In the genomic region with DNA sequence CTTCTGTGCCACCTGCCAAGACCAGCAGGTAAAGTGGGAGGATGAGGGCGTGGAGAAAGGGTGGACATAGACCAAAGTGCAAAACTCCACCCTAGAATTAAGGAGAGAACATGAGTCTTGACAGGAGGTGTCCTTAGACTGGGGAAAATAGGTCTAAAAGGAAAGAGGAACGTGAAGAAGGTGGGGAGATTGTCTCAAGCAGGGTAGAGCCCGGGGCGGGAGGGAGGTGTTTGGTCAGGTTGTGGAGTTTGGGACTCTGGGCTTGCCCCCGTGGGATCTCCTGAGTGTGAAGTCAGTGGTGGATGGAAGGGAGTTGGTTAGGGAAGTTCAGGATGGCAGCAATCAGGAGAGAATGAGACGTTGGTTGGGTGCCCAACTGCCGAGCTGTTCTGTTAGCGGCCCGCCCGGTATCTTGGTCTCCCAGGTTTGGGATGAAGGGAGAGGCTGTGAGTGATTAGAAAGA, we compare ENCODE assay signal across 6 cellular contexts. TPM values are rescaled to one million over a fixed set of nuclear protein-coding genes. Genes with fewer than 3 reads are reported as not detected.
DNase-seq lines count a peak whose midpoint lies in the region; ATAC-seq, FAIRE-seq and TF ChIP-seq lines count a peak whose summit lies in the region.

No MANE protein-coding gene starts in this region.

- ATAC-seq in K562 (no peak), HG03457 (IDR thresholded peaks at IDR 0.05; ENCODE audit: unreplicated experiment) (no peak), GM21360 (IDR thresholded peaks at IDR 0.05; ENCODE audit: unreplicated experiment) (no peak)

- peak; percentile 63 for DNase-seq in H7
- DNase-seq in K562 (ENCODE audit: extremely low read depth in 1 of 4, low spot score in 3 of 4): peak in 1 of 4 experiments; percentile 32
- no peak for DNase-seq in NCI-H2171 (lab: John Stamatoyannopoulos, UW)

- in situ Hi-C loops in K562 (cut with MboI): no loop called here

- H3K27me3 ChIP-seq in H7 (ENCODE audit: control insufficient read depth, insufficient read depth, low read length) (peaks cover 35% of the 10 kb centered on the region), K562 (ENCODE audit: control insufficient read depth in 2 of 2, insufficient read depth in 2 of 2, low read length in 2 of 2) (no peaks in the 10 kb centered on the region)

- peak overlapping the region; percentile 44 for H3K27ac ChIP-seq in K562 (ENCODE audit: extremely low read depth, low read depth, low read length)

- H3K4me3 ChIP-seq in H7 (ENCODE audit: insufficient read depth, low read depth, low read length) (peak overlapping the region; percentile 59), K562 (peak overlapping the region; percentile 38)

- no peak for TF ChIP-seq RAD21 in K562 (CRISPR knock-in tag; conservative IDR thresholded peaks at IDR 0.05 in 1 of 2, IDR thresholded peaks at IDR 0.05 in 1 of 2)

- no peak for TF ChIP-seq POLR2A in K562 (conservative IDR thresholded peaks at IDR 0.05)

- H3K9ac ChIP-seq in K562 (ENCODE audit: insufficient read depth in 1 of 2, low read depth in 2 of 2, low read length in 2 of 2): peak overlapping the region; percentile 53 to 93

- intact Hi-C loops in K562 (cut with micrococcal nuclease): no loop called here

- H3K79me2 ChIP-seq in K562 (ENCODE audit: control insufficient read depth, insufficient read depth, low read length): peaks cover 26% of the 10 kb centered on the region

- H3K36me3 ChIP-seq in H7 (replicated peaks; ENCODE audit: control insufficient read depth, insufficient read depth, low read length) (no peaks in the 10 kb centered on the region), K562 (ENCODE audit: control insufficient read depth, insufficient read depth, low read length) (no peaks in the 10 kb centered on the region)

- H2AFZ ChIP-seq in K562 (ENCODE audit: low read depth, low read length): peak overlapping the region; percentile 88

- H3K4me3 Mint-ChIP-seq in nephron: peak overlapping the region; percentile 88 to 94 (median 92)

- 12% methylated on average over 10 of the region's 10 CpGs for WGBS in K562 (ENCODE audit: insufficient coverage, low coverage, missing lambda C conversion rate)

- CTCF ChIA-PET in K562 (lab: Yijun Ruan, JAX; ENCODE audit: low intra/inter-chr PET ratio): no interaction called here

- no peaks in the 10 kb centered on the region for H4K20me1 ChIP-seq in K562 (replicated peaks; ENCODE audit: control insufficient read depth, insufficient read depth, low read length)

- no peaks in the 10 kb centered on the region for H3K9me3 Mint-ChIP-seq in nephron

- H3K4me2 ChIP-seq in K562 (ENCODE audit: insufficient read depth, low read length): peak overlapping the region; percentile 87

- no peaks in the 10 kb centered on the region for H3K9me3 ChIP-seq in K562 (replicated peaks; ENCODE audit: control insufficient read depth, insufficient read depth, low read depth, low read length)

- TF ChIP-seq EP300 in K562 (IDR thresholded peaks at IDR 0.05; ENCODE audit: low read length): no peak

- peaks cover 33% of the 10 kb centered on the region for H3K4me1 Mint-ChIP-seq in nephron

- H3K27me3 Mint-ChIP-seq in nephron (ENCODE audit: low read depth): peaks cover 35% of the 10 kb centered on the region

- H3K36me3 Mint-ChIP-seq in nephron (ENCODE audit: low read depth): no peaks in the 10 kb centered on the region

- POLR2A ChIA-PET in K562 (lab: Yijun Ruan, JAX): interaction anchor here (1.1 to 2.1 kb wide), 3 partner anchors 8 to 143 kb away, joined by 3 to 18 read pairs (median 4); a partner anchor contains a TSS

- peaks cover 29% of the 10 kb centered on the region in 2 experiments; a peak in 4 of 5 replicates for H3K4me1 ChIP-seq in K562 (replicated peaks in 1 of 2; ENCODE audit: control insufficient read depth in 2 of 2, insufficient read depth in 2 of 2, low read length in 2 of 2)

- no peak for FAIRE-seq in K562 (lab: Jason Lieb, UNC)

- H3K27ac Mint-ChIP-seq in nephron: peak overlapping the region; percentile 96 to 100 (median 98)

- no TSS peak for BruUV-seq in K562 (replicated peaks; lab: Mats Ljungman, UMichigan)

- H3K9me1 ChIP-seq in K562 (ENCODE audit: control insufficient read depth, insufficient read depth, low read length): no peaks in the 10 kb centered on the region

- TF ChIP-seq CTCF in K562 (IDR thresholded peaks at IDR 0.05 in 2 of 3, conservative IDR thresholded peaks at IDR 0.05 in 1 of 3; ENCODE audit: insufficient read depth in 2 of 3, low read depth in 1 of 3, low read length in 3 of 3) (no peak), nephron (IDR thresholded peaks at IDR 0.05; ENCODE audit: unreplicated experiment in 3 of 3) (no peak)

RNA-seq across cellular contexts. Expression of a gene that starts 0.4 kb away (rescaled TPM):
- total RNA-seq in H7 (2014; rRNA removed; shearing (Covaris generic)): 7.9 and 10.9 TPM in 2 replicates
- 62.2 and 79.1 TPM in 2 replicates for total RNA-seq in K562 (2011; cell fraction: chromatin; rRNA removed; ENCODE audit: low replicate concordance)
- total RNA-seq in K562 (2011; cell fraction: nucleolus; rRNA removed): 35.8 and 47.0 TPM in 2 replicates
- 36.1 and 38.3 TPM in 2 replicates for total RNA-seq in K562 (2011; cell fraction: nucleoplasm; rRNA removed)
- total RNA-seq in K562 (2014; rRNA removed) (6.2 and 7.6 TPM in 2 replicates), K562 (2014; rRNA removed; fragmentation: Illumina TruSeq; extraction: Trizol) (8.2 and 8.4 TPM in 2 replicates), K562 (2015; rRNA removed; fragmentation: Illumina TruSeq; extraction: Trizol) (5.3 and 6.0 TPM in 2 replicates), K562 (2021) (11.0 and 11.1 TPM in 2 replicates)
- polyA plus RNA-seq in K562 (2011; rRNA removed) (5.8 and 10.7 TPM in 2 replicates), K562 (2014; fragmentation: Illumina TruSeq; extraction: Trizol) (9.3 and 10.1 TPM in 2 replicates), K562 (2014; fragmentation: Nextera tagmentation; extraction: Ambion mirVana) (1 to 10 TPM; 3.4 to 4.7 TPM), K562 (2014; rRNA removed) (12.4 and 13.8 TPM in 2 replicates)
- 5.8 and 7.2 TPM in 2 replicates for polyA plus RNA-seq in K562 (2011; cell fraction: cytosol; rRNA removed)
- 71.2 and 80.8 TPM in 2 replicates for polyA plus RNA-seq in K562 (2011; cell fraction: nucleus; rRNA removed)
- polyA plus RNA-seq in K562 (2012): 9.1 and 13.8 TPM in 2 replicates
- 11.4 and 13.3 TPM in 2 replicates for polyA minus RNA-seq in K562 (2011; rRNA and poly(A)+ RNA removed)
- polyA minus RNA-seq in K562 (2011; cell fraction: cytosol; rRNA and poly(A)+ RNA removed): 9.3 and 12.8 TPM in 2 replicates
- polyA minus RNA-seq in K562 (2011; cell fraction: nucleus; rRNA and poly(A)+ RNA removed): 14.4 and 33.1 TPM in 2 replicates

RNA-seq across cellular contexts. Expression of a gene that starts 3.7 kb away (rescaled TPM):
- total RNA-seq in H7 (2014; rRNA removed; shearing (Covaris generic)): 94.2 and 97.8 TPM in 2 replicates
- total RNA-seq in K562 (2011; cell fraction: chromatin; rRNA removed; ENCODE audit: low replicate concordance): 38.0 and 56.0 TPM in 2 replicates
- 18.8 and 25.0 TPM in 2 replicates for total RNA-seq in K562 (2011; cell fraction: nucleolus; rRNA removed)
- total RNA-seq in K562 (2011; cell fraction: nucleoplasm; rRNA removed): 39.9 and 61.8 TPM in 2 replicates
- 45.0 and 52.8 TPM in 2 replicates for total RNA-seq in K562 (2014; rRNA removed)
- total RNA-seq in K562 (2014; rRNA removed; fragmentation: Illumina TruSeq; extraction: Trizol): 32.6 and 33.1 TPM in 2 replicates
- 30.8 and 34.1 TPM in 2 replicates for total RNA-seq in K562 (2015; rRNA removed; fragmentation: Illumina TruSeq; extraction: Trizol)
- 31.2 and 32.4 TPM in 2 replicates for total RNA-seq in K562 (2021)
- 39.1 and 43.2 TPM in 2 replicates for polyA plus RNA-seq in K562 (2011; rRNA removed)
- polyA plus RNA-seq in K562 (2011; cell fraction: cytosol; rRNA removed): 25.0 and 32.4 TPM in 2 replicates
- 15.6 and 20.7 TPM in 2 replicates for polyA plus RNA-seq in K562 (2011; cell fraction: nucleus; rRNA removed)
- 33.1 and 34.2 TPM in 2 replicates for polyA plus RNA-seq in K562 (2012)
- polyA plus RNA-seq in K562 (2014; fragmentation: Illumina TruSeq; extraction: Trizol): 36.0 and 37.7 TPM in 2 replicates
- 10 to 100 TPM; 29.0 to 32.6 TPM for polyA plus RNA-seq in K562 (2014; fragmentation: Nextera tagmentation; extraction: Ambion mirVana)
- polyA plus RNA-seq in K562 (2014; rRNA removed): 46.3 and 51.3 TPM in 2 replicates
- polyA minus RNA-seq in K562 (2011; rRNA and poly(A)+ RNA removed): 18.3 and 18.9 TPM in 2 replicates
- 12.5 and 12.7 TPM in 2 replicates for polyA minus RNA-seq in K562 (2011; cell fraction: cytosol; rRNA and poly(A)+ RNA removed)
- 7.0 and 13.3 TPM in 2 replicates for polyA minus RNA-seq in K562 (2011; cell fraction: nucleus; rRNA and poly(A)+ RNA removed)

RNA-seq across cellular contexts. Expression of a gene that starts 34.5 kb away (rescaled TPM):
- total RNA-seq in H7 (2014; rRNA removed; shearing (Covaris generic)): 28.4 and 38.1 TPM in 2 replicates
- 2.5 and 8.4 TPM in 2 replicates for total RNA-seq in K562 (2011; cell fraction: chromatin; rRNA removed; ENCODE audit: low replicate concordance)
- total RNA-seq in K562 (2011; cell fraction: nucleolus; rRNA removed): 3.4 and 4.2 TPM in 2 replicates
- total RNA-seq in K562 (2011; cell fraction: nucleoplasm; rRNA removed): 5.3 and 6.1 TPM in 2 replicates
- 0.36 and 0.78 TPM in 2 replicates for total RNA-seq in K562 (2014; rRNA removed)
- 0.96 and 1.1 TPM in 2 replicates for total RNA-seq in K562 (2014; rRNA removed; fragmentation: Illumina TruSeq; extraction: Trizol)
- total RNA-seq in K562 (2015; rRNA removed; fragmentation: Illumina TruSeq; extraction: Trizol): 0.54 and 0.72 TPM in 2 replicates
- total RNA-seq in K562 (2021): 0.96 and 0.98 TPM in 2 replicates
- polyA plus RNA-seq in K562 (2011; rRNA removed): 2.0 and 2.8 TPM in 2 replicates
- polyA plus RNA-seq in K562 (2011; cell fraction: cytosol; rRNA removed): 2.1 and 2.8 TPM in 2 replicates
- 9.6 and 10.1 TPM in 2 replicates for polyA plus RNA-seq in K562 (2011; cell fraction: nucleus; rRNA removed)
- polyA plus RNA-seq in K562 (2012): 0.81 and 1.9 TPM in 2 replicates
- 1.4 and 1.9 TPM in 2 replicates for polyA plus RNA-seq in K562 (2014; fragmentation: Illumina TruSeq; extraction: Trizol)
- under 1 TPM; 0.39 to 0.68 TPM for polyA plus RNA-seq in K562 (2014; fragmentation: Nextera tagmentation; extraction: Ambion mirVana)
- polyA plus RNA-seq in K562 (2014; rRNA removed): 1.1 and 2.5 TPM in 2 replicates
- 1.5 and 1.6 TPM in 2 replicates for polyA minus RNA-seq in K562 (2011; rRNA and poly(A)+ RNA removed)
- polyA minus RNA-seq in K562 (2011; cell fraction: cytosol; rRNA and poly(A)+ RNA removed): not detected in 2 replicates
- 1.2 and 1.6 TPM in 2 replicates for polyA minus RNA-seq in K562 (2011; cell fraction: nucleus; rRNA and poly(A)+ RNA removed)

RNA-seq across cellular contexts. Expression of a gene that starts 35.3 kb away (rescaled TPM):
- total RNA-seq in H7 (2014; rRNA removed; shearing (Covaris generic)): 63.3 and 68.0 TPM in 2 replicates
- total RNA-seq in K562 (2011; cell fraction: chromatin; rRNA removed; ENCODE audit: low replicate concordance): 59.4 and 105 TPM in 2 replicates
- 83.6 and 91.2 TPM in 2 replicates for total RNA-seq in K562 (2011; cell fraction: nucleolus; rRNA removed)
- 82.4 and 85.6 TPM in 2 replicates for total RNA-seq in K562 (2011; cell fraction: nucleoplasm; rRNA removed)
- total RNA-seq in K562 (2014; rRNA removed) (83.6 and 101 TPM in 2 replicates), K562 (2014; rRNA removed; fragmentation: Illumina TruSeq; extraction: Trizol) (96.5 and 116 TPM in 2 replicates), K562 (2015; rRNA removed; fragmentation: Illumina TruSeq; extraction: Trizol) (106 and 111 TPM in 2 replicates), K562 (2021) (110 and 133 TPM in 2 replicates)
- polyA plus RNA-seq in K562 (2011; rRNA removed) (200 and 213 TPM in 2 replicates), K562 (2014; fragmentation: Illumina TruSeq; extraction: Trizol) (129 and 166 TPM in 2 replicates), K562 (2014; fragmentation: Nextera tagmentation; extraction: Ambion mirVana) (10 to 100 TPM; 17.4 to 26.4 TPM), K562 (2014; rRNA removed) (109 and 114 TPM in 2 replicates)
- polyA plus RNA-seq in K562 (2011; cell fraction: cytosol; rRNA removed): 130 and 203 TPM in 2 replicates
- polyA plus RNA-seq in K562 (2011; cell fraction: nucleus; rRNA removed): 271 and 421 TPM in 2 replicates
- polyA plus RNA-seq in K562 (2012): 106 and 139 TPM in 2 replicates
- polyA minus RNA-seq in K562 (2011; rRNA and poly(A)+ RNA removed): 58.7 and 86.0 TPM in 2 replicates
- polyA minus RNA-seq in K562 (2011; cell fraction: cytosol; rRNA and poly(A)+ RNA removed): 48.2 and 82.6 TPM in 2 replicates
- 31.2 and 44.9 TPM in 2 replicates for polyA minus RNA-seq in K562 (2011; cell fraction: nucleus; rRNA and poly(A)+ RNA removed)

RNA-seq across cellular contexts. Expression of a gene that starts 42.5 kb away (rescaled TPM):
- 52.1 and 52.4 TPM in 2 replicates for total RNA-seq in H7 (2014; rRNA removed; shearing (Covaris generic))
- total RNA-seq in K562 (2011; cell fraction: chromatin; rRNA removed; ENCODE audit: low replicate concordance): 74.2 and 106 TPM in 2 replicates
- total RNA-seq in K562 (2011; cell fraction: nucleolus; rRNA removed): 56.2 and 58.3 TPM in 2 replicates
- total RNA-seq in K562 (2011; cell fraction: nucleoplasm; rRNA removed): 79.6 and 100 TPM in 2 replicates
- 14.3 and 18.2 TPM in 2 replicates for total RNA-seq in K562 (2014; rRNA removed)
- 24.7 and 25.2 TPM in 2 replicates for total RNA-seq in K562 (2014; rRNA removed; fragmentation: Illumina TruSeq; extraction: Trizol)
- total RNA-seq in K562 (2015; rRNA removed; fragmentation: Illumina TruSeq; extraction: Trizol): 20.8 and 22.0 TPM in 2 replicates
- total RNA-seq in K562 (2021): 33.7 and 35.1 TPM in 2 replicates
- polyA plus RNA-seq in K562 (2011; rRNA removed): 73.8 and 79.6 TPM in 2 replicates
- 46.7 and 81.7 TPM in 2 replicates for polyA plus RNA-seq in K562 (2011; cell fraction: cytosol; rRNA removed)
- polyA plus RNA-seq in K562 (2011; cell fraction: nucleus; rRNA removed): 47.0 and 59.0 TPM in 2 replicates
- 30.1 and 47.5 TPM in 2 replicates for polyA plus RNA-seq in K562 (2012)
- polyA plus RNA-seq in K562 (2014; fragmentation: Illumina TruSeq; extraction: Trizol): 39.7 and 49.4 TPM in 2 replicates
- polyA plus RNA-seq in K562 (2014; fragmentation: Nextera tagmentation; extraction: Ambion mirVana): 10 to 100 TPM in 1 of 2 experiments, 1 to 10 TPM in 1; 6.8 to 12.2 TPM
- 29.5 and 37.1 TPM in 2 replicates for polyA plus RNA-seq in K562 (2014; rRNA removed)
- polyA minus RNA-seq in K562 (2011; rRNA and poly(A)+ RNA removed): 71.3 and 77.5 TPM in 2 replicates
- 31.7 and 33.6 TPM in 2 replicates for polyA minus RNA-seq in K562 (2011; cell fraction: cytosol; rRNA and poly(A)+ RNA removed)
- polyA minus RNA-seq in K562 (2011; cell fraction: nucleus; rRNA and poly(A)+ RNA removed): 13.5 and 26.8 TPM in 2 replicates
